In the genomic region with DNA sequence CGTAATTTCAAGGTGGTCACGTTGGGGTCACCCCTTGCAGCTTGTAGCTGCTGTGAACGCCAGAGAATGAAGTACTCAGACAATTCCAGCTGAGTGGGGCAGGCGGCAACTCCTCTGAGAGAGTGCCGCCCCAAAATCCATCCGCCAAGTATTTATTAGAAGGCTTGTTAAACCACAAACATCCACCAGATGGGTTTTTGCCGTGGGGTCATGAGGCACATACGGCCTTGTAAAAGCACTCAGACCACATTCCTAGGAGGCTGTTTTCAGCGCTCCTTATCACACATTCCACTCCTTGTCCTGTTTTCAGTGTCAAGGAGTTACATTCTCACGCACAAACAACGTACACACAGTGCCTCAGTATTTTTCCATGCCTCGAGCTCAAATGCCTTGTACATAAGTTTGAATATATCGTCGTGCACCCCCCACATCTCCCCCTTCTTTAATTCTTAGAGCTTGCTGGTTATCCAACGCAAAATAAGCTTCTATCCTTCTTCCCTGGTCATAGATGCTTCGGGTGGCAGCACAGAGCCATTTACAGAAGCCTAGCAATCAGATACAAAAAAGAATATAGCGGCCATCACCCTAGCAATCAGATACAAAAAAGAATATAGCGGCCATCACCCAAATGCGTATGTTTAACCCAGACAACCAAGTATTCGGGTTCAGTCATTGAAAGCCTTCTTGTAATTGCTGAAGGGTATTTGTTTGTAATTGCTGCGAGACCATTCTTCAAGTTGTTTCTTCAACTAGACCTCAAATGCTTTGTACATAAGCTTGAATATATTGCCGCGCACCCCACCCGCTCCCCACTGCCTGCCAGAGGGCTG, we compare ENCODE assay signal across 12 cellular contexts. TPM values are rescaled to one million over a fixed set of nuclear protein-coding genes. Genes with fewer than 3 reads are reported as not detected.
DNase-seq lines count a peak whose midpoint lies in the region; ATAC-seq and TF ChIP-seq lines count a peak whose summit lies in the region.
"Had no signal": no experiment of that assay in that cellular context is flagged by ENCODE, and none has a peak within 500 bp of the region (broad histone marks: within the 10 kb centered on the region; RNA-seq: fewer than 3 reads in every experiment).

No MANE protein-coding gene starts in this region.

- H3K27ac Mint-ChIP-seq in neural progenitor cell = no peak overlapping the region

- H3F3A ChIP-seq in neural progenitor cell (ENCODE audit: low read depth) = peaks cover 7% of the 10 kb centered on the region

- H4K20me1 ChIP-seq in neural progenitor cell (ENCODE audit: low read depth) = no peaks in the 10 kb centered on the region

- peak; percentile 84 for DNase-seq in Daoy (ENCODE audit: low read depth)
- DNase-seq in LoVo (ENCODE audit: low spot score) = peak; percentile 92
- peak; percentile 91 for DNase-seq in epidermal melanocyte (ENCODE audit: insufficient read length, low spot score)
- peak; percentile 22 for DNase-seq in neural progenitor cell (ENCODE audit: low spot score)
- DNase-seq in GM10248 (ENCODE audit: extremely low spot score) = no peak
- no peak for DNase-seq in NOMO-1 treated with dmso at 0.1 percent for 144 hours (lab: John Stamatoyannopoulos, UW; ENCODE audit: unreplicated experiment)
- DNase-seq in occipital lobe (lab: John Stamatoyannopoulos, UW) = no peak
- DNase-seq: hippocampal formation; stimulated activated CD8-positive, alpha-beta memory T cell treated with anti-CD3 and anti-CD28 coated beads, Interleukin-4, amount 100 ng/mL, for 48 hours had no signal

- no peak overlapping the region for H3K27ac ChIP-seq in neural progenitor cell
- H3K27ac ChIP-seq: right atrium auricular region had no signal

- no peak for ATAC-seq in GM21360 (IDR thresholded peaks at IDR 0.05; ENCODE audit: unreplicated experiment)
- ATAC-seq: activated CD4-positive, CD25-positive, alpha-beta regulatory T cell treated with anti-CD3 and anti-CD28 coated beads, Interleukin-2, amount 50 U/mL, for 24 hours had no signal

- peaks cover 69% of the 10 kb centered on the region for H3K27me3 Mint-ChIP-seq in neural progenitor cell (ENCODE audit: insufficient read depth, low read depth)

- POLR2A ChIA-PET in GM10248 (lab: Yijun Ruan, JAX) = no interaction called here

- no peak overlapping the region for H3K9ac ChIP-seq in neural progenitor cell

- H3K4me1 Mint-ChIP-seq in neural progenitor cell = peaks cover 8% of the 10 kb centered on the region

- no peak for TF ChIP-seq CTCF in neural progenitor cell (IDR thresholded peaks at IDR 0.05)
- no peak for TF ChIP-seq CTCF in GM10248 (IDR thresholded peaks at IDR 0.05; ENCODE audit: control extremely low read depth, extremely low read depth, low read depth, missing control alignments)

- peaks cover 8% of the 10 kb centered on the region for H3K4me1 ChIP-seq in neural progenitor cell

- H3K9me3 ChIP-seq in neural progenitor cell (ENCODE audit: low read depth) = no peaks in the 10 kb centered on the region
- H3K9me3 ChIP-seq: right atrium auricular region had no signal

- H3K4me3 ChIP-seq in neural progenitor cell = no peak overlapping the region
- H3K4me3 ChIP-seq: right atrium auricular region had no signal

- no peaks in the 10 kb centered on the region for H3K36me3 ChIP-seq in neural progenitor cell
- H3K36me3 ChIP-seq: right atrium auricular region had no signal

- peaks cover 3% of the 10 kb centered on the region for H3K9me3 Mint-ChIP-seq in neural progenitor cell

- H3K4me2 ChIP-seq in neural progenitor cell = no peak overlapping the region

- H3K4me3 Mint-ChIP-seq in neural progenitor cell = peak overlapping the region; percentile 53

- no peaks in the 10 kb centered on the region for H3K79me2 ChIP-seq in neural progenitor cell (ENCODE audit: low read depth)

- H2AFZ ChIP-seq in neural progenitor cell (replicated peaks) = no peak overlapping the region

- no peaks in the 10 kb centered on the region for H3K36me3 Mint-ChIP-seq in neural progenitor cell

- peaks cover 86% of the 10 kb centered on the region for H3K27me3 ChIP-seq in neural progenitor cell

- CTCF ChIA-PET in GM10248 (lab: Yijun Ruan, JAX) = no interaction called here

RNA-seq across cellular contexts. Expression of gene ALPP, which starts 7.3 kb away (rescaled TPM):
- total RNA-seq in Daoy (2014; rRNA removed; shearing (Covaris generic)) = 0.03 TPM in 1 of 2 replicates, not detected in the other
- total RNA-seq in neural progenitor cell (ENCODE audit: low replicate concordance) = not detected in 2 replicates
- total RNA-seq in occipital lobe = not detected
- total RNA-seq: right atrium auricular region had no signal

RNA-seq across cellular contexts. Expression of gene ALPG, which starts 20.8 kb away (rescaled TPM):
- not detected in 2 replicates for total RNA-seq in Daoy (2014; rRNA removed; shearing (Covaris generic))
- total RNA-seq in neural progenitor cell (ENCODE audit: low replicate concordance) (not detected in 2 replicates), occipital lobe (not detected)
- total RNA-seq: right atrium auricular region had no signal

Comparison
In these comparisons a context has a peak if more than half of its experiments do, and no peak if none do; other contexts are left out.
1. DNase-seq: peak in Daoy (single experiment), LoVo (single experiment), epidermal melanocyte (single experiment) and neural progenitor cell (single experiment); none in GM10248 (single experiment), NOMO-1 treated with dmso at 0.1 percent for 144 hours (single experiment) and occipital lobe (single experiment).